In genomic region chr17:37768438-37768837, GRCh38 we compare ENCODE assay signal across 25 cellular contexts. TPM values are rescaled to one million over a fixed set of nuclear protein-coding genes. Genes with fewer than 3 reads are reported as not detected.
A peak's percentile ranks its signal among the peaks of the same experiment; 100 is the strongest.
DNase-seq lines count a peak whose midpoint lies in the region; ATAC-seq, FAIRE-seq and TF ChIP-seq lines count a peak whose summit lies in the region.
"Had no signal": no experiment of that assay in that cellular context is flagged by ENCODE, and none has a peak within 500 bp of the region (broad histone marks: within the 10 kb centered on the region; RNA-seq: fewer than 3 reads in every experiment).

No MANE protein-coding gene starts in this region.

- no peak overlapping the region for H3K9ac ChIP-seq in HepG2 (ENCODE audit: insufficient read depth, low read depth, low read length)
- H3K9ac ChIP-seq in GM12878 (ENCODE audit: control insufficient read depth, insufficient read depth, low read length): no peak overlapping the region
- H3K9ac ChIP-seq: BLaER1 treated with 17β-estradiol and CSF1 and Interleukin-3, amounts not matched to agents 10 nM and 100 nM had no signal

- BruUV-seq in HepG2 (replicated peaks; lab: Mats Ljungman, UMichigan): no TSS peak
- BruUV-seq in GM12878 (replicated peaks; lab: Mats Ljungman, UMichigan): no TSS peak

- H3K4me3 ChIP-seq in HepG2 (replicated peaks in 1 of 3; ENCODE audit: insufficient read depth in 1 of 3, low read depth in 2 of 3, low read length in 3 of 3): no peak overlapping the region
- H3K4me3 ChIP-seq in right lobe of liver: no peak overlapping the region
- H3K4me3 ChIP-seq in GM12878: no peak overlapping the region
- H3K4me3 ChIP-seq: BLaER1 treated with 17β-estradiol and CSF1 and Interleukin-3, amounts not matched to agents 10 nM and 100 nM; HAP-1 had no signal

- H3K27me3 ChIP-seq in HepG2 (ENCODE audit: control insufficient read depth in 1 of 2, insufficient read depth in 2 of 2, low read length in 2 of 2) (peaks cover 0 to 9% of the 10 kb centered on the region in 2 experiments; a peak in 1 of 5 replicates), right lobe of liver (no peaks in the 10 kb centered on the region), GM12878 (replicated peaks in 1 of 2; ENCODE audit: control insufficient read depth in 2 of 2, insufficient read depth in 2 of 2, low read length in 1 of 2) (no peaks in the 10 kb centered on the region), foreskin keratinocyte (peaks cover 21% of the 10 kb centered on the region)

- H3K27me3 Mint-ChIP-seq in stimulated activated memory B cell treated with anti-CD40 and anti-IgM and Interleukin-4, amounts not matched to agents 10 μg/mL and 1 μg/mL and 100 μg/mL, for 72 hours: no peaks in the 10 kb centered on the region

- POLR2A ChIA-PET in HepG2 (lab: Yijun Ruan, JAX) (interaction anchor here (0.5 kb wide), 1 partner anchor 199 kb away, joined by 3 read pairs; no protein-coding TSS in a partner anchor), GM12878 (lab: Charles Lee) (interaction anchor here (1.3 kb wide), 1 partner anchor 23 kb away, joined by 3 read pairs; the partner anchor contains the start of gene HNF1B)

- H2AFZ ChIP-seq in HepG2 (ENCODE audit: low read length) (no peak overlapping the region), GM12878 (ENCODE audit: control insufficient read depth, low read depth, low read length) (no peak overlapping the region)

- no peak for TF ChIP-seq EP300 in HepG2 (IDR thresholded peaks at IDR 0.05; ENCODE audit: low read depth in 2 of 2, low read length in 2 of 2)
- TF ChIP-seq EP300 in HepG2 (CRISPR knock-in tag; IDR thresholded peaks at IDR 0.05; ENCODE audit: borderline replicate concordance): no peak
- TF ChIP-seq EP300 in GM12878 (IDR thresholded peaks at IDR 0.05; ENCODE audit: borderline replicate concordance in 1 of 2, control insufficient read depth in 1 of 2, low read depth in 2 of 2, low read length in 2 of 2): no peak

- no peak for ATAC-seq in HepG2
- ATAC-seq in right lobe of liver: no peak
- peak; percentile 3; the same call in 2 of the 3 replicates for ATAC-seq in GM12878
- peak; percentile 37 for ATAC-seq in stimulated activated memory B cell treated with anti-CD40 and anti-IgM and Interleukin-4, amounts not matched to agents 10 μg/mL and 1 μg/mL and 100 μg/mL, for 72 hours
- ATAC-seq in foreskin keratinocyte: no peak
- no peak for ATAC-seq in GM19035 (IDR thresholded peaks at IDR 0.05; ENCODE audit: unreplicated experiment)

- H3K36me3 ChIP-seq in HepG2 (replicated peaks in 1 of 2; ENCODE audit: control insufficient read depth in 1 of 2, insufficient read depth in 2 of 2, low read length in 2 of 2) (no peaks in the 10 kb centered on the region), right lobe of liver (no peaks in the 10 kb centered on the region), GM12878 (ENCODE audit: control insufficient read depth in 2 of 2, insufficient read depth in 2 of 2, low read length in 1 of 2) (no peaks in the 10 kb centered on the region)
- H3K36me3 ChIP-seq: BE2C; BLaER1 treated with 17β-estradiol and CSF1 and Interleukin-3, amounts not matched to agents 10 nM and 100 nM; HAP-1 had no signal

- TF ChIP-seq CTCF in HepG2 (CRISPR knock-in tag; IDR thresholded peaks at IDR 0.05) (no peak), right lobe of liver (IDR thresholded peaks at IDR 0.05) (no peak), GM12878 (IDR thresholded peaks at IDR 0.05 in 2 of 3, conservative IDR thresholded peaks at IDR 0.05 in 1 of 3; ENCODE audit: control insufficient read depth in 2 of 3, extremely low read depth in 1 of 3, insufficient read depth in 1 of 3, low read depth in 3 of 3, low read length in 3 of 3) (no peak), foreskin keratinocyte (conservative IDR thresholded peaks at IDR 0.05) (no peak)

- H3K4me2 ChIP-seq in HepG2 (ENCODE audit: low read depth, low read length) (no peak overlapping the region), GM12878 (ENCODE audit: control insufficient read depth, insufficient read depth) (peak overlapping the region; percentile 46)
- H3K4me2 ChIP-seq: BLaER1 treated with 17β-estradiol and CSF1 and Interleukin-3, amounts not matched to agents 10 nM and 100 nM had no signal

- H3K4me3 Mint-ChIP-seq in stimulated activated memory B cell treated with anti-CD40 and anti-IgM and Interleukin-4, amounts not matched to agents 10 μg/mL and 1 μg/mL and 100 μg/mL, for 72 hours: no peak overlapping the region
- H3K4me3 Mint-ChIP-seq: CD4-positive, alpha-beta T cell; CD8-positive, alpha-beta memory T cell had no signal

- TF ChIP-seq POLR2A in HepG2 (IDR thresholded peaks at IDR 0.05; ENCODE audit: insufficient read depth in 1 of 2, low read depth in 2 of 2, low read length in 2 of 2): no peak
- no peak for TF ChIP-seq POLR2A in right lobe of liver (IDR thresholded peaks at IDR 0.05)
- no peak for TF ChIP-seq POLR2A in GM12878 (IDR thresholded peaks at IDR 0.05; ENCODE audit: low read depth, low read length)

- H3K4me1 ChIP-seq in HepG2 (ENCODE audit: insufficient read depth, low read length): peaks cover 59% of the 10 kb centered on the region
- no peaks in the 10 kb centered on the region for H3K4me1 ChIP-seq in right lobe of liver
- H3K4me1 ChIP-seq in GM12878 (ENCODE audit: control insufficient read depth, insufficient read depth, low read length): peaks cover 55% of the 10 kb centered on the region
- H3K4me1 ChIP-seq in foreskin keratinocyte: no peaks in the 10 kb centered on the region
- H3K4me1 ChIP-seq: BE2C had no signal

- H3K27ac Mint-ChIP-seq in stimulated activated memory B cell treated with anti-CD40 and anti-IgM and Interleukin-4, amounts not matched to agents 10 μg/mL and 1 μg/mL and 100 μg/mL, for 72 hours: peak overlapping the region; percentile 68
- H3K27ac Mint-ChIP-seq: CD4-positive, alpha-beta T cell; CD8-positive, alpha-beta memory T cell had no signal

- RAD21 ChIA-PET in GM12878 (lab: Charles Lee; ENCODE audit: unreplicated experiment): interaction anchor here (1.5 kb wide), 1 partner anchor 18 kb away, joined by 5 read pairs; no protein-coding TSS in a partner anchor

- TF ChIP-seq RAD21 in HepG2 (CRISPR knock-in tag; IDR thresholded peaks at IDR 0.05) (no peak), GM12878 (IDR thresholded peaks at IDR 0.05; ENCODE audit: insufficient read depth, low read depth, low read length) (no peak)

- H3K36me3 Mint-ChIP-seq in stimulated activated memory B cell treated with anti-CD40 and anti-IgM and Interleukin-4, amounts not matched to agents 10 μg/mL and 1 μg/mL and 100 μg/mL, for 72 hours: no peaks in the 10 kb centered on the region
- H3K36me3 Mint-ChIP-seq: CD14-positive monocyte; CD8-positive, alpha-beta memory T cell had no signal

- FAIRE-seq in HepG2 (lab: Jason Lieb, UNC) (no peak), GM12878 (lab: Jason Lieb, UNC) (no peak)
- FAIRE-seq: A204.1, D721Med, GM12891, GM18507, H54 had no signal

- H3K79me2 ChIP-seq in HepG2 (ENCODE audit: insufficient read depth, low read length): no peaks in the 10 kb centered on the region
- no peaks in the 10 kb centered on the region for H3K79me2 ChIP-seq in GM12878 (ENCODE audit: control insufficient read depth, insufficient read depth, low read length)

- H3K9me3 Mint-ChIP-seq in stimulated activated memory B cell treated with anti-CD40 and anti-IgM and Interleukin-4, amounts not matched to agents 10 μg/mL and 1 μg/mL and 100 μg/mL, for 72 hours: peaks cover 2% of the 10 kb centered on the region
- H3K9me3 Mint-ChIP-seq: CD4-positive, alpha-beta T cell; CD8-positive, alpha-beta memory T cell had no signal

- DNase-seq in HepG2 (ENCODE audit: low spot score) (no peak), right lobe of liver (no peak), GM12878 (ENCODE audit: low read depth, low spot score) (no peak), foreskin keratinocyte (no peak), ACHN (no peak)
- DNase-seq: AML-193; BE2C; CD4-positive, alpha-beta T cell; CD8-positive, alpha-beta memory T cell; DMS 273 treated with DMSO at 0.1 percent for 48 hours; DMS79; EL; GDM1; GOT3 had no signal

- intact Hi-C loops in HepG2 (cut with micrococcal nuclease; ENCODE audit: unreplicated experiment): no loop called here
- intact Hi-C loops in right lobe of liver (cut with DNase I): no loop called here
- intact Hi-C loops in GM12878 (cut with micrococcal nuclease; ENCODE audit: unreplicated experiment): loop anchor here (2.0 kb wide), 1 partner anchor 24 kb away; the partner anchor contains the start of gene HNF1B

- H3K9me3 ChIP-seq in HepG2 (ENCODE audit: low read length) (0 out of 2 replicates have a peak, but pooled peaks cover 7% of the 10 kb centered on the region), right lobe of liver (no peaks in the 10 kb centered on the region), GM12878 (replicated peaks; ENCODE audit: control insufficient read depth, insufficient read depth, low read length) (peaks cover 4% of the 10 kb centered on the region)
- H3K9me3 ChIP-seq: BE2C had no signal

- CTCF ChIA-PET in HepG2 (lab: Yijun Ruan, JAX; ENCODE audit: low intra/inter-chr PET ratio, low total read pairs) (no interaction called here), GM12878 (lab: Yijun Ruan, JAX) (interaction anchor here (0.7 to 3.9 kb wide), 4 partner anchors 13 to 47 kb away, joined by 3 to 36 read pairs (median 12); no protein-coding TSS in a partner anchor)

- in situ Hi-C loops in HepG2 (cut with HindIII; ENCODE audit: extremely low pct_ligation_motif_present, low pct_unique_long_range_greater_than_20kb) (no loop called here), GM12878 (cut with MboI) (no loop called here), ACHN (cut with HindIII; ENCODE audit: low pct_ligation_motif_present, low pct_unique_long_range_greater_than_20kb, low sequenced_read_pairs) (no loop called here)

- 46% methylated on average over 2 of the region's 2 CpGs for WGBS in HepG2 (ENCODE audit: low lambda C conversion rate)
- 90% methylated on average over 2 of the region's 2 CpGs for WGBS in right lobe of liver (ENCODE audit: insufficient coverage, low coverage, low lambda C conversion rate, missing lambda C conversion rate)
- WGBS in GM12878 (ENCODE audit: insufficient coverage, insufficient replicate concordance, low lambda C conversion rate, missing lambda C conversion rate): 65% methylated on average over 2 of the region's 2 CpGs

- SMC1A ChIA-PET in GM12878 (lab: Charles Lee; ENCODE audit: uncharacterized antibody, unreplicated experiment): interaction anchor here (1.5 to 12.0 kb wide), 3 partner anchors 21 to 31 kb away, joined by 5 to 167 read pairs (median 22); partner anchors contain the start of gene HNF1B

- H4K20me1 ChIP-seq in HepG2 (ENCODE audit: insufficient read depth, low read length): no peaks in the 10 kb centered on the region
- H4K20me1 ChIP-seq in GM12878 (ENCODE audit: control insufficient read depth, insufficient read depth): no peaks in the 10 kb centered on the region
- H4K20me1 ChIP-seq: BLaER1 treated with 17β-estradiol and CSF1 and Interleukin-3, amounts not matched to agents 10 nM and 100 nM had no signal

- H3K27ac ChIP-seq in HepG2 (ENCODE audit: extremely low read length, insufficient read depth, low read length): no peak overlapping the region
- H3K27ac ChIP-seq in right lobe of liver: no peak overlapping the region
- H3K27ac ChIP-seq in GM12878 (ENCODE audit: control insufficient read depth, insufficient read depth): peak overlapping the region; percentile 46; the same call in 1 of the 2 replicates
- no peak overlapping the region for H3K27ac ChIP-seq in foreskin keratinocyte
- H3K27ac ChIP-seq: 22Rv1; BLaER1 treated with 17β-estradiol and CSF1 and Interleukin-3, amounts not matched to agents 10 nM and 100 nM had no signal

- peaks cover 60% of the 10 kb centered on the region for H3K4me1 Mint-ChIP-seq in stimulated activated memory B cell treated with anti-CD40 and anti-IgM and Interleukin-4, amounts not matched to agents 10 μg/mL and 1 μg/mL and 100 μg/mL, for 72 hours

RNA-seq across cellular contexts. Expression of gene HNF1B, which starts 23.6 kb away (rescaled TPM):
- 1.8 and 1.9 TPM in 2 replicates for total RNA-seq in HepG2 (2016; rRNA removed; fragmentation: Illumina TruSeq; extraction: Trizol)
- 0.71 TPM in 2 replicates for total RNA-seq in HepG2 (2016; cell fraction: cytosol; rRNA removed; fragmentation: Illumina TruSeq; extraction: Trizol; ENCODE audit: low read depth)
- 1.8 and 2.1 TPM in 2 replicates for total RNA-seq in HepG2 (2016; cell fraction: insoluble cytoplasmic fraction; rRNA removed; fragmentation: Illumina TruSeq; extraction: Trizol)
- total RNA-seq in HepG2 (2016; cell fraction: membrane; rRNA removed; fragmentation: Illumina TruSeq; extraction: Trizol): 1.4 and 1.5 TPM in 2 replicates
- total RNA-seq in HepG2 (2016; cell fraction: nucleus; rRNA removed; fragmentation: Illumina TruSeq; extraction: Trizol): 2.8 and 3.7 TPM in 2 replicates
- polyA plus RNA-seq in HepG2 (2011; rRNA removed): 4.3 and 5.3 TPM in 2 replicates
- polyA plus RNA-seq in HepG2 (2011; cell fraction: cytosol; rRNA removed): 4.9 and 7.0 TPM in 2 replicates
- 6.6 and 9.3 TPM in 2 replicates for polyA plus RNA-seq in HepG2 (2011; cell fraction: nucleus; rRNA removed)
- 6.9 and 8.5 TPM in 2 replicates for polyA plus RNA-seq in HepG2 (2012)
- polyA plus RNA-seq in HepG2 (2016; cell fraction: cytosol; fragmentation: Illumina TruSeq; extraction: Trizol; ENCODE audit: low read depth): 0.77 and 0.84 TPM in 2 replicates
- polyA plus RNA-seq in HepG2 (2016; cell fraction: insoluble cytoplasmic fraction; fragmentation: Illumina TruSeq; extraction: Trizol; ENCODE audit: low read depth): 3.8 and 5.8 TPM in 2 replicates
- 2.1 and 2.2 TPM in 2 replicates for polyA plus RNA-seq in HepG2 (2016; cell fraction: membrane; fragmentation: Illumina TruSeq; extraction: Trizol; ENCODE audit: low read depth)
- 7.4 and 7.8 TPM in 2 replicates for polyA plus RNA-seq in HepG2 (2016; cell fraction: nucleus; fragmentation: Illumina TruSeq; extraction: Trizol; ENCODE audit: insufficient read depth, low read depth)
- polyA minus RNA-seq in HepG2 (2011; rRNA and poly(A)+ RNA removed; ENCODE audit: low replicate concordance): 10.9 TPM in 1 of 2 replicates, not detected in the other
- 3.4 and 5.0 TPM in 2 replicates for polyA minus RNA-seq in HepG2 (2011; cell fraction: cytosol; rRNA and poly(A)+ RNA removed)
- 8.7 and 9.5 TPM in 2 replicates for polyA minus RNA-seq in HepG2 (2011; cell fraction: nucleus; rRNA and poly(A)+ RNA removed)
- 1 to 10 TPM; 5.2 to 7.0 (median 5.7) TPM for total RNA-seq in right lobe of liver
- total RNA-seq in GM12878 (2013; cell fraction: nucleolus; rRNA removed): 6.5 and 7.0 TPM in 2 replicates
- total RNA-seq in GM12878 (2014; rRNA removed): 0.82 and 0.96 TPM in 2 replicates
- 0.76 and 0.78 TPM in 2 replicates for total RNA-seq in GM12878 (2014; rRNA removed; fragmentation: Illumina TruSeq; extraction: Trizol)
- 2.6 and 2.7 TPM in 2 replicates for total RNA-seq in GM12878 (2021)
- polyA plus RNA-seq in GM12878 (2011; ENCODE audit: low read depth): 1.2 TPM
- 7.3 and 12.7 TPM in 2 replicates for polyA plus RNA-seq in GM12878 (2011; rRNA removed)
- polyA plus RNA-seq in GM12878 (2011; cell fraction: cytosol; rRNA removed): 24.6 and 26.0 TPM in 2 replicates
- 33.4 and 44.8 TPM in 2 replicates for polyA plus RNA-seq in GM12878 (2011; cell fraction: nucleus; rRNA removed)
- polyA plus RNA-seq in GM12878 (2012): 1.6 and 2.2 TPM in 2 replicates
- polyA plus RNA-seq in GM12878 (2014; fragmentation: Illumina TruSeq; extraction: Trizol): 1.6 and 2.2 TPM in 2 replicates
- polyA plus RNA-seq in GM12878 (2014; fragmentation: Nextera tagmentation; extraction: Ambion mirVana): under 1 TPM; 0.51 to 0.93 TPM
- 2.0 and 2.2 TPM in 2 replicates for polyA plus RNA-seq in GM12878 (2014; rRNA removed)
- 1 to 10 TPM; 1.6 to 2.3 TPM for polyA plus RNA-seq in GM12878 (2016; fragmentation: Nextera tagmentation; extraction: Ambion mirVana)
- polyA minus RNA-seq in GM12878 (2011; rRNA and poly(A)+ RNA removed): 16.3 and 30.9 TPM in 2 replicates
- 8.2 and 9.0 TPM in 2 replicates for polyA minus RNA-seq in GM12878 (2011; cell fraction: cytosol; rRNA and poly(A)+ RNA removed)
- 21.3 and 36.1 TPM in 2 replicates for polyA minus RNA-seq in GM12878 (2011; cell fraction: nucleus; rRNA and poly(A)+ RNA removed)
- total RNA-seq in foreskin keratinocyte: not detected in 2 replicates
- not detected in 2 replicates for polyA plus RNA-seq in foreskin keratinocyte
- total RNA-seq: CD4-positive, alpha-beta T cell had no signal
- polyA plus RNA-seq: CD14-positive monocyte; CD8-positive, alpha-beta memory T cell had no signal

Comparison
In these comparisons a context has a peak if more than half of its experiments do, and no peak if none do; other contexts are left out.
1. ATAC-seq: peak in GM12878 (single experiment) and stimulated activated memory B cell treated with anti-CD40 and anti-IgM and Interleukin-4, amounts not matched to agents 10 μg/mL and 1 μg/mL and 100 μg/mL, for 72 hours (single experiment); none in HepG2 (single experiment), right lobe of liver (0 of 4), foreskin keratinocyte (single experiment) and GM19035 (single experiment).
2. Of the 75 proteins assayed by ChIP-seq in both HepG2 and GM12878: peak only in HepG2: none; only in GM12878: FOXM1; in both: none; in neither: 74.